ENCODE assay signal across 1 cellular context in genomic region chr6:119602215-119603178, GRCh38.
TF ChIP-seq lines count a peak whose summit lies in the region.

No MANE protein-coding gene starts in this region.

TF ChIP-seq in IMR-90, 13 proteins besides CTCF, POLR2A, EP300 and RAD21 (continued from another document):
- TF ChIP-seq MAFK (IDR thresholded peaks at IDR 0.05; ENCODE audit: low read depth, low read length): peak; percentile 80
- TF ChIP-seq BHLHE40 (IDR thresholded peaks at IDR 0.05; ENCODE audit: low read depth, low read length): no peak; the same call in 1 of the 2 replicates
- TF ChIP-seq FOS (IDR thresholded peaks at IDR 0.05; ENCODE audit: low read depth, low read length): peak; percentile 49; the same call in 1 of the 2 replicates
- no peak for TF ChIP-seq RFX5 (IDR thresholded peaks at IDR 0.05; ENCODE audit: low read depth, low read length)
- TF ChIP-seq MXI1 (IDR thresholded peaks at IDR 0.05; ENCODE audit: borderline replicate concordance, low read depth, low read length): no peak
- TF ChIP-seq MAZ (IDR thresholded peaks at IDR 0.05; ENCODE audit: borderline replicate concordance, low read depth, low read length): no peak
- no peak for TF ChIP-seq SMC3 (IDR thresholded peaks at IDR 0.05; ENCODE audit: low read depth, low read length)
